In genomic region chr2:148664229-148664628, GRCh38 we compare ENCODE assay signal across 29 cellular contexts.
"Had no signal": no experiment of that assay in that cellular context is flagged by ENCODE, and none has a peak within 500 bp of the region (broad histone marks: within the 10 kb centered on the region; RNA-seq: fewer than 3 reads in every experiment).

No MANE protein-coding gene starts in this region.

- H3K4me1 ChIP-seq: prostate gland had no signal

- H3K36me3 ChIP-seq: left lung, lower lobe of right lung, pancreas, prostate gland, sigmoid colon, spleen, suprapubic skin, thoracic aorta, tibial artery, upper lobe of left lung, vagina had no signal

- H3K9me3 ChIP-seq: left lung, lower lobe of right lung, pancreas, prostate gland, sigmoid colon, suprapubic skin, thoracic aorta, tibial artery, upper lobe of left lung, vagina had no signal

- H3K4me3 ChIP-seq: left lung, lower lobe of right lung, pancreas, prostate gland, sigmoid colon, spleen, suprapubic skin, thoracic aorta, tibial artery, upper lobe of left lung, vagina had no signal

- DNase-seq: hippocampal formation; kidney glomerular epithelial cell; left cardiac atrium; left lung; lower lobe of right lung; mammary epithelial cell; mesenchymal stem cell; naive thymus-derived CD8-positive, alpha-beta T cell; nucleus accumbens; pancreas; posterior cingulate gyrus; retina; right cardiac atrium; sigmoid colon; small intestine; spleen; stimulated activated CD4-positive, alpha-beta T cell treated with anti-CD3 and anti-CD28 coated beads, Interleukin-4, amount 100 ng/mL, for 24 hours; stimulated activated naive CD4-positive, alpha-beta T cell; tibial artery; upper lobe of left lung had no signal

- ATAC-seq: left cardiac atrium; left lung; lower lobe of right lung; naive thymus-derived CD8-positive, alpha-beta T cell; pancreas; right cardiac atrium; stimulated activated effector memory CD8-positive, alpha-beta T cell treated with anti-CD3 and anti-CD28 coated beads, Interleukin-12 subunit alpha, Interleukin-12 subunit beta, amount 100 ng/mL, for 72 hours had no signal

- H3K9me3 Mint-ChIP-seq: stimulated activated effector memory CD8-positive, alpha-beta T cell treated with anti-CD3 and anti-CD28 coated beads, Interleukin-12 subunit alpha, Interleukin-12 subunit beta, amount 100 ng/mL, for 72 hours had no signal

- H3K27ac Mint-ChIP-seq: nephron; stimulated activated effector memory CD8-positive, alpha-beta T cell treated with anti-CD3 and anti-CD28 coated beads, Interleukin-12 subunit alpha, Interleukin-12 subunit beta, amount 100 ng/mL, for 72 hours; stimulated activated naive CD8-positive, alpha-beta T cell treated with anti-CD3 and anti-CD28 coated beads, Interleukin-15, Interleukin-2, amounts not matched to agents 100 ng/mL and 50 ng/mL, for 24 hours had no signal

- H3K27me3 ChIP-seq: left lung, pancreas, sigmoid colon, spleen, suprapubic skin, tibial artery, upper lobe of left lung, vagina had no signal

- H3K27me3 Mint-ChIP-seq: naive thymus-derived CD8-positive, alpha-beta T cell; stimulated activated naive CD8-positive, alpha-beta T cell treated with anti-CD3 and anti-CD28 coated beads, Interleukin-15, Interleukin-2, amounts not matched to agents 100 ng/mL and 50 ng/mL, for 24 hours had no signal

- FAIRE-seq: keratinocyte, pancreas, small intestine had no signal

- H3K36me3 Mint-ChIP-seq: stimulated activated effector memory CD8-positive, alpha-beta T cell treated with anti-CD3 and anti-CD28 coated beads, Interleukin-12 subunit alpha, Interleukin-12 subunit beta, amount 100 ng/mL, for 72 hours had no signal

- H3K4me3 Mint-ChIP-seq: nephron; neural crest cell; stimulated activated effector memory CD8-positive, alpha-beta T cell treated with anti-CD3 and anti-CD28 coated beads, Interleukin-12 subunit alpha, Interleukin-12 subunit beta, amount 100 ng/mL, for 72 hours; stimulated activated naive CD8-positive, alpha-beta T cell treated with anti-CD3 and anti-CD28 coated beads, Interleukin-15, Interleukin-2, amounts not matched to agents 100 ng/mL and 50 ng/mL, for 24 hours had no signal

- H3K27ac ChIP-seq: left lung, lower lobe of right lung, pancreas, prostate gland, sigmoid colon, spleen, suprapubic skin, thoracic aorta, tibial artery, upper lobe of left lung, vagina had no signal
